In genomic region chr3:106281231-106281630, GRCh38 we compare ENCODE assay signal across 21 cellular contexts.
A peak's percentile ranks its signal among the peaks of the same experiment; 100 is the strongest.
DNase-seq lines count a peak whose midpoint lies in the region; ATAC-seq and TF ChIP-seq lines count a peak whose summit lies in the region.
"Had no signal": no experiment of that assay in that cellular context is flagged by ENCODE, and none has a peak within 500 bp of the region (broad histone marks: within the 10 kb centered on the region; RNA-seq: fewer than 3 reads in every experiment).

No MANE protein-coding gene starts in this region.

- H3K9me3 ChIP-seq in lower lobe of right lung (no peaks in the 10 kb centered on the region), spleen (no peaks in the 10 kb centered on the region)
- H3K9me3 ChIP-seq: heart left ventricle, neutrophil, stomach had no signal

- no peak for TF ChIP-seq POLR2A in spleen (IDR thresholded peaks at IDR 0.05)

- no peak for TF ChIP-seq CTCF in lower lobe of right lung (IDR thresholded peaks at IDR 0.05)
- TF ChIP-seq CTCF in spleen (IDR thresholded peaks at IDR 0.05 in 8 of 11, conservative IDR thresholded peaks at IDR 0.05 in 3 of 11): no peak

- no peaks in the 10 kb centered on the region for H3K27me3 ChIP-seq in lower lobe of right lung (ENCODE audit: low read depth)
- H3K27me3 ChIP-seq in spleen (replicated peaks in 1 of 7): no peaks in the 10 kb centered on the region
- H3K27me3 ChIP-seq: heart left ventricle, neutrophil, stomach had no signal

- intact Hi-C loops in lower lobe of right lung (cut with DNase I): no loop called here
- intact Hi-C loops in spleen (cut with DNase I; ENCODE audit: low total_unique reads): no loop called here

- H3K27ac ChIP-seq in lower lobe of right lung: no peak overlapping the region
- no peak overlapping the region for H3K27ac ChIP-seq in spleen
- H3K27ac ChIP-seq: heart left ventricle, neutrophil, stomach had no signal

- H3K36me3 ChIP-seq in lower lobe of right lung: no peaks in the 10 kb centered on the region
- no peaks in the 10 kb centered on the region for H3K36me3 ChIP-seq in spleen
- H3K36me3 ChIP-seq: heart left ventricle, neutrophil, stomach had no signal

- H3K4me3 ChIP-seq in lower lobe of right lung (no peak overlapping the region), spleen (no peak overlapping the region)
- H3K4me3 ChIP-seq: heart left ventricle, stomach had no signal

- no peak for ATAC-seq in lower lobe of right lung
- ATAC-seq: activated CD8-positive, alpha-beta T cell treated with anti-CD3 and anti-CD28 coated beads for 36 hours; heart left ventricle; left ventricle myocardium superior had no signal

- H3K4me1 ChIP-seq in lower lobe of right lung (no peaks in the 10 kb centered on the region), spleen (peaks cover 0 to 3% (median 0%) of the 10 kb centered on the region in 6 donors)
- H3K4me1 ChIP-seq: heart left ventricle, stomach had no signal

- DNase-seq in HT-29 (ENCODE audit: low spot score): peak; percentile 42
- DNase-seq in NCI-H69 (lab: John Stamatoyannopoulos, UW): peak; percentile 77
- DNase-seq in brain pericyte (ENCODE audit: low read depth, low spot score): peak; percentile 16
- peak; percentile 62 for DNase-seq in non-pigmented ciliary epithelial cell (ENCODE audit: low read depth)
- DNase-seq in SW480 (ENCODE audit: low spot score): no peak
- no peak for DNase-seq in lower lobe of right lung
- DNase-seq in spleen: no peak
- DNase-seq: activated CD8-positive, alpha-beta T cell treated with anti-CD3 and anti-CD28 coated beads for 36 hours; activated naive CD4-positive, alpha-beta T cell treated with Interleukin-2 at 50 U/mL for 16 hours; activated T-cell treated with anti-CD3 and anti-CD28 coated beads, Interleukin-2, amount 50 U/mL, for 1 hour; endodermal cell; H7; heart left ventricle; left ventricle myocardium superior; NCI-H1105 treated with DMSO at 0.1 percent for 48 hours; NCI-H526 treated with DMSO at 0.1 percent for 48 hours; Right ventricle myocardium superior; stimulated activated CD4-positive, alpha-beta T cell treated with anti-CD3 and anti-CD28 coated beads, Interleukin-4, amount 100 ng/mL, for 4 hours; stomach; trophoblast cell had no signal

- WGBS in spleen, 5 donors: 32 to 39% (median 36%) methylated on average over 2 of the region's 2 CpGs

Comparison
In these comparisons a context has a peak if more than half of its experiments do, and no peak if none do; other contexts are left out.
1. DNase-seq: peak in HT-29 (single experiment), NCI-H69 (single experiment), brain pericyte (single experiment) and non-pigmented ciliary epithelial cell (single experiment); none in SW480 (single experiment), lower lobe of right lung (single experiment) and spleen (single experiment).